ENCODE assay signal across 25 cellular contexts in the genomic region with DNA sequence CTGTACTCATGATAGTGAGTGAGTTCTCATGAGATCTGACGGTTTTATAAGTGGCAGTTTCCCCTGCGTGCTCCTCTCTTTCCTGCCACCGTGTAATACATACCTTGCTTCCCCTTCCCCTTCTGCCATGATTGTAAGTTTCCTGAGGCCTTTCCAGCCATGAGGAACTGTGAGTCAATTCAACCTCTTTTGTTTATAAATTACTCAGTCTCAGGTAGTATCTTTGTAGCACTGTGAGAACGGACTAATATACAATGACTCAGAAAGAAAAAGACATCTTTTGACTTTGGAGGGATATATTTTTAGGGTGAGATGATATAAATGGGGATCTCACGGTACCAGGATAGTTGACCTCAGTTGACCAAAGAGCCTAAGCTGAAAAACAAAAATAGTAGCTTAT.
DNase-seq lines count a peak whose midpoint lies in the region; ATAC-seq and TF ChIP-seq lines count a peak whose summit lies in the region.
"Had no signal": no experiment of that assay in that cellular context is flagged by ENCODE, and none has a peak within 500 bp of the region (broad histone marks: within the 10 kb centered on the region; RNA-seq: fewer than 3 reads in every experiment).

No MANE protein-coding gene starts in this region.

- H3K4me3 Mint-ChIP-seq in stimulated activated naive CD8-positive, alpha-beta T cell treated with anti-CD3 and anti-CD28 coated beads, Interleukin-15, amount 100 ng/mL, for 72 hours = no peak overlapping the region
- no peak overlapping the region for H3K4me3 Mint-ChIP-seq in activated T-helper 17 cell treated with anti-CD3 and anti-CD28 coated beads, Interleukin-2, amount 50 U/mL, for 72 hours
- H3K4me3 Mint-ChIP-seq: activated naive CD8-positive, alpha-beta T cell; central memory CD8-positive, alpha-beta T cell; neural crest cell; stimulated activated naive B cell treated with anti-CD40 and anti-IgM and Interleukin-4, amounts not matched to agents 10 μg/mL and 1 μg/mL and 100 μg/mL, for 72 hours had no signal

- no peaks in the 10 kb centered on the region for H3K27me3 ChIP-seq in breast epithelium
- H3K27me3 ChIP-seq: dorsolateral prefrontal cortex, MG63 had no signal

- no peak for DNase-seq in stimulated activated naive CD8-positive, alpha-beta T cell treated with anti-CD3 and anti-CD28 coated beads, Interleukin-15, Interleukin-2, amounts not matched to agents 100 U/mL and 50 U/mL, for 24 hours
- no peak for DNase-seq in stimulated activated naive CD8-positive, alpha-beta T cell treated with anti-CD3 and anti-CD28 coated beads, Interleukin-15, amount 100 ng/mL, for 72 hours
- DNase-seq in breast epithelium (ENCODE audit: low spot score in 2 of 2) = no peak
- DNase-seq in DMS153 (lab: John Stamatoyannopoulos, UW) = no peak
- DNase-seq in GM13976 (ENCODE audit: low spot score) = no peak
- DNase-seq in NCI-H2081 treated with DMSO at 0.1 percent for 48 hours (lab: John Stamatoyannopoulos, UW) = no peak
- DNase-seq: activated CD4-positive, alpha-beta T cell treated with anti-CD3 and anti-CD28 coated beads, Interleukin-2, amount 50 U/mL, for 1 hour; aorta; dorsolateral prefrontal cortex; GM23248; mammary epithelial cell; MG63; NCI-H1417 treated with DMSO at 0.1 percent for 48 hours; PC-3; right cardiac atrium; Right ventricle myocardium superior; stimulated activated CD4-positive, alpha-beta T cell treated with anti-CD3 and anti-CD28 coated beads, Interleukin-4, amount 100 ng/mL, for 24 hours; stimulated activated naive B cell treated with anti-CD40 and anti-IgM and Interleukin-4, amounts not matched to agents 10 μg/mL and 1 μg/mL and 100 μg/mL, for 72 hours; T1000 had no signal

- no peak overlapping the region for H3K27ac ChIP-seq in breast epithelium
- H3K27ac ChIP-seq: 22Rv1, dorsolateral prefrontal cortex, GM23248 had no signal

- TF ChIP-seq CTCF in breast epithelium (IDR thresholded peaks at IDR 0.05) = no peak
- TF ChIP-seq CTCF in GM13976 (IDR thresholded peaks at IDR 0.05; ENCODE audit: borderline replicate concordance, control extremely low read depth, extremely low read depth, insufficient read depth, missing control alignments) = no peak

- H3K9me3 ChIP-seq in breast epithelium = no peaks in the 10 kb centered on the region
- H3K9me3 ChIP-seq: MG63 had no signal

- H3K27ac Mint-ChIP-seq in stimulated activated naive CD8-positive, alpha-beta T cell treated with anti-CD3 and anti-CD28 coated beads, Interleukin-15, amount 100 ng/mL, for 72 hours = peak overlapping the region in 1 of 2 donors; percentile 50
- no peak overlapping the region for H3K27ac Mint-ChIP-seq in activated T-helper 17 cell treated with anti-CD3 and anti-CD28 coated beads, Interleukin-2, amount 50 U/mL, for 72 hours
- H3K27ac Mint-ChIP-seq: activated naive CD8-positive, alpha-beta T cell; stimulated activated naive B cell treated with anti-CD40 and anti-IgM and Interleukin-4, amounts not matched to agents 10 μg/mL and 1 μg/mL and 100 μg/mL, for 72 hours had no signal

- H3K4me3 ChIP-seq in breast epithelium = no peak overlapping the region
- H3K4me3 ChIP-seq: dorsolateral prefrontal cortex, GM23248, MG63 had no signal

- no peaks in the 10 kb centered on the region for H3K27me3 Mint-ChIP-seq in stimulated activated naive CD8-positive, alpha-beta T cell treated with anti-CD3 and anti-CD28 coated beads, Interleukin-15, amount 100 ng/mL, for 72 hours
- peaks cover 17% of the 10 kb centered on the region for H3K27me3 Mint-ChIP-seq in activated T-helper 17 cell treated with anti-CD3 and anti-CD28 coated beads, Interleukin-2, amount 50 U/mL, for 72 hours
- H3K27me3 Mint-ChIP-seq: activated naive CD8-positive, alpha-beta T cell; stimulated activated naive B cell treated with anti-CD40 and anti-IgM and Interleukin-4, amounts not matched to agents 10 μg/mL and 1 μg/mL and 100 μg/mL, for 72 hours had no signal

- no peaks in the 10 kb centered on the region for H3K36me3 Mint-ChIP-seq in activated T-helper 17 cell treated with anti-CD3 and anti-CD28 coated beads, Interleukin-2, amount 50 U/mL, for 72 hours (ENCODE audit: low read depth)
- H3K36me3 Mint-ChIP-seq: activated naive CD8-positive, alpha-beta T cell had no signal

- no peaks in the 10 kb centered on the region for H3K9me3 Mint-ChIP-seq in stimulated activated naive CD8-positive, alpha-beta T cell treated with anti-CD3 and anti-CD28 coated beads, Interleukin-15, amount 100 ng/mL, for 72 hours
- peaks cover 3% of the 10 kb centered on the region for H3K9me3 Mint-ChIP-seq in activated T-helper 17 cell treated with anti-CD3 and anti-CD28 coated beads, Interleukin-2, amount 50 U/mL, for 72 hours
- H3K9me3 Mint-ChIP-seq: central memory CD8-positive, alpha-beta T cell had no signal

- intact Hi-C loops in breast epithelium (cut with DNase I; ENCODE audit: low total_unique reads) = no loop called here

- no peak for TF ChIP-seq POLR2A in breast epithelium (IDR thresholded peaks at IDR 0.05)

- peak; percentile 14 for ATAC-seq in stimulated activated naive CD8-positive, alpha-beta T cell treated with anti-CD3 and anti-CD28 coated beads, Interleukin-15, Interleukin-2, amounts not matched to agents 100 U/mL and 50 U/mL, for 24 hours
- no peak for ATAC-seq in stimulated activated naive CD8-positive, alpha-beta T cell treated with anti-CD3 and anti-CD28 coated beads, Interleukin-15, amount 100 ng/mL, for 72 hours
- ATAC-seq in HG02884 (IDR thresholded peaks at IDR 0.05; ENCODE audit: unreplicated experiment) = peak; percentile 63
- peak; percentile 70 for ATAC-seq in activated T-helper 17 cell treated with anti-CD3 and anti-CD28 coated beads, Interleukin-2, amount 50 U/mL, for 72 hours (replicated peaks)
- ATAC-seq: PC-3, right cardiac atrium had no signal

- no peaks in the 10 kb centered on the region for H3K4me1 ChIP-seq in breast epithelium

- in situ Hi-C loops in GM13976 (cut with MboI; ENCODE audit: low sequenced_read_pairs, unreplicated experiment) = no loop called here

- H3K36me3 ChIP-seq in breast epithelium = no peaks in the 10 kb centered on the region
- H3K36me3 ChIP-seq: MG63 had no signal

- H3K4me1 Mint-ChIP-seq in stimulated activated naive CD8-positive, alpha-beta T cell treated with anti-CD3 and anti-CD28 coated beads, Interleukin-15, amount 100 ng/mL, for 72 hours = peaks cover 6% of the 10 kb centered on the region
- peaks cover 6% of the 10 kb centered on the region for H3K4me1 Mint-ChIP-seq in activated T-helper 17 cell treated with anti-CD3 and anti-CD28 coated beads, Interleukin-2, amount 50 U/mL, for 72 hours
- H3K4me1 Mint-ChIP-seq: central memory CD8-positive, alpha-beta T cell had no signal
